Comparison of ENCODE assay signal across 8 cellular contexts in genomic region chr1:6466023-6466422, GRCh38. TPM values are rescaled to one million over a fixed set of nuclear protein-coding genes. Genes with fewer than 3 reads are reported as not detected.
DNase-seq lines count a peak whose midpoint lies in the region; ATAC-seq lines count a peak whose summit lies in the region.

Gene TNFRSF25 (minus strand): TSS chr1:6466173. CDS start chr1:6466107, 66 bp downstream.

- H3K4me3 Mint-ChIP-seq in activated T-helper 17 cell treated with anti-CD3 and anti-CD28 coated beads, Interleukin-2, amount 50 U/mL, for 72 hours, result peak within 1 kb of the TSS; percentile 97
- H3K4me3 Mint-ChIP-seq in stimulated activated naive B cell treated with anti-CD40 and anti-IgM and Interleukin-4, amounts not matched to agents 10 μg/mL and 1 μg/mL and 100 μg/mL, for 72 hours, result no peak within 1 kb of the TSS
- no peak within 1 kb of the TSS for H3K4me3 Mint-ChIP-seq in stimulated activated memory B cell treated with anti-CD40 and anti-IgM and Interleukin-4, amounts not matched to agents 10 μg/mL and 1 μg/mL and 100 μg/mL, for 72 hours

- peak within 1 kb of the TSS; percentile 92 for H3K27ac Mint-ChIP-seq in activated T-helper 17 cell treated with anti-CD3 and anti-CD28 coated beads, Interleukin-2, amount 50 U/mL, for 72 hours
- H3K27ac Mint-ChIP-seq in stimulated activated naive B cell treated with anti-CD40 and anti-IgM and Interleukin-4, amounts not matched to agents 10 μg/mL and 1 μg/mL and 100 μg/mL, for 72 hours, result no peak within 1 kb of the TSS
- no peak within 1 kb of the TSS for H3K27ac Mint-ChIP-seq in stimulated activated memory B cell treated with anti-CD40 and anti-IgM and Interleukin-4, amounts not matched to agents 10 μg/mL and 1 μg/mL and 100 μg/mL, for 72 hours

- peaks cover 46% of the 10 kb centered on the region for H3K36me3 Mint-ChIP-seq in activated T-helper 17 cell treated with anti-CD3 and anti-CD28 coated beads, Interleukin-2, amount 50 U/mL, for 72 hours (ENCODE audit: low read depth)
- H3K36me3 Mint-ChIP-seq in stimulated activated naive B cell treated with anti-CD40 and anti-IgM and Interleukin-4, amounts not matched to agents 10 μg/mL and 1 μg/mL and 100 μg/mL, for 72 hours, result no peaks in the 10 kb centered on the region
- no peaks in the 10 kb centered on the region for H3K36me3 Mint-ChIP-seq in stimulated activated memory B cell treated with anti-CD40 and anti-IgM and Interleukin-4, amounts not matched to agents 10 μg/mL and 1 μg/mL and 100 μg/mL, for 72 hours

- H3K4me3 ChIP-seq in MG63, result no peak within 1 kb of the TSS

- ATAC-seq in activated T-helper 17 cell treated with anti-CD3 and anti-CD28 coated beads, Interleukin-2, amount 50 U/mL, for 72 hours (replicated peaks), result peak; percentile 78
- ATAC-seq in stimulated activated naive B cell treated with anti-CD40 and anti-IgM and Interleukin-4, amounts not matched to agents 10 μg/mL and 1 μg/mL and 100 μg/mL, for 72 hours (replicated peaks), result peak; percentile 27 to 29
- ATAC-seq in GM18519 (IDR thresholded peaks at IDR 0.05; ENCODE audit: low FRiP score, unreplicated experiment), result no peak
- ATAC-seq in stimulated activated memory B cell treated with anti-CD40 and anti-IgM and Interleukin-4, amounts not matched to agents 10 μg/mL and 1 μg/mL and 100 μg/mL, for 72 hours, result no peak
- no peak for ATAC-seq in HG03097 (IDR thresholded peaks at IDR 0.05; ENCODE audit: low FRiP score, unreplicated experiment)

- DNase-seq in RPMI8226 (peak; percentile 55), iPS-NIHi11 (ENCODE audit: low spot score) (peak; percentile 82), MG63 (no peak)
- no peak for DNase-seq in stimulated activated naive B cell treated with anti-CD40 and anti-IgM and Interleukin-4, amounts not matched to agents 10 μg/mL and 1 μg/mL and 100 μg/mL, for 72 hours

- H3K9me3 Mint-ChIP-seq in activated T-helper 17 cell treated with anti-CD3 and anti-CD28 coated beads, Interleukin-2, amount 50 U/mL, for 72 hours, result no peaks in the 10 kb centered on the region
- H3K9me3 Mint-ChIP-seq in stimulated activated naive B cell treated with anti-CD40 and anti-IgM and Interleukin-4, amounts not matched to agents 10 μg/mL and 1 μg/mL and 100 μg/mL, for 72 hours, result no peaks in the 10 kb centered on the region
- no peaks in the 10 kb centered on the region for H3K9me3 Mint-ChIP-seq in stimulated activated memory B cell treated with anti-CD40 and anti-IgM and Interleukin-4, amounts not matched to agents 10 μg/mL and 1 μg/mL and 100 μg/mL, for 72 hours

- no peaks in the 10 kb centered on the region for H3K27me3 ChIP-seq in MG63

- H3K27me3 Mint-ChIP-seq in activated T-helper 17 cell treated with anti-CD3 and anti-CD28 coated beads, Interleukin-2, amount 50 U/mL, for 72 hours, result no peaks in the 10 kb centered on the region
- peaks cover 33 to 62% of the 10 kb centered on the region in 2 donors for H3K27me3 Mint-ChIP-seq in stimulated activated naive B cell treated with anti-CD40 and anti-IgM and Interleukin-4, amounts not matched to agents 10 μg/mL and 1 μg/mL and 100 μg/mL, for 72 hours
- peaks cover 54% of the 10 kb centered on the region for H3K27me3 Mint-ChIP-seq in stimulated activated memory B cell treated with anti-CD40 and anti-IgM and Interleukin-4, amounts not matched to agents 10 μg/mL and 1 μg/mL and 100 μg/mL, for 72 hours

- H3K4me1 Mint-ChIP-seq in activated T-helper 17 cell treated with anti-CD3 and anti-CD28 coated beads, Interleukin-2, amount 50 U/mL, for 72 hours, result peaks cover 23% of the 10 kb centered on the region
- H3K4me1 Mint-ChIP-seq in stimulated activated naive B cell treated with anti-CD40 and anti-IgM and Interleukin-4, amounts not matched to agents 10 μg/mL and 1 μg/mL and 100 μg/mL, for 72 hours, result peaks cover 0 to under 1% of the 10 kb centered on the region in 2 donors
- peaks cover 5% of the 10 kb centered on the region for H3K4me1 Mint-ChIP-seq in stimulated activated memory B cell treated with anti-CD40 and anti-IgM and Interleukin-4, amounts not matched to agents 10 μg/mL and 1 μg/mL and 100 μg/mL, for 72 hours

- no peaks in the 10 kb centered on the region for H3K36me3 ChIP-seq in MG63

- H3K9me3 ChIP-seq in MG63, result no peaks in the 10 kb centered on the region

RNA-seq across cellular contexts. Expression of gene TNFRSF25, which starts in this region (rescaled TPM):
- total RNA-seq in activated T-helper 17 cell treated with anti-CD3 and anti-CD28 coated beads, Interleukin-2, amount 50 U/mL, for 72 hours, result 100 to 1,000 TPM; 132 to 199 TPM
- total RNA-seq in MG63 (2014; rRNA removed; shearing (Covaris generic); ENCODE audit: low replicate concordance), result 0.63 TPM in 1 of 2 replicates, not detected in the other

Comparison
In these comparisons a context has a peak if more than half of its experiments do, and no peak if none do; other contexts are left out.
1. RNA of gene TNFRSF25 (total RNA-seq): 132 to 199 TPM in activated T-helper 17 cell treated with anti-CD3 and anti-CD28 coated beads, Interleukin-2, amount 50 U/mL, for 72 hours; 0.63 TPM in MG63; every median in the first group is over 10 times any median in the second.
2. DNase-seq: peak in RPMI8226 (single experiment) and iPS-NIHi11 (single experiment); none in stimulated activated naive B cell treated with anti-CD40 and anti-IgM and Interleukin-4, amounts not matched to agents 10 μg/mL and 1 μg/mL and 100 μg/mL, for 72 hours (single experiment) and MG63 (single experiment).
3. ATAC-seq: peak in activated T-helper 17 cell treated with anti-CD3 and anti-CD28 coated beads, Interleukin-2, amount 50 U/mL, for 72 hours (single experiment) and stimulated activated naive B cell treated with anti-CD40 and anti-IgM and Interleukin-4, amounts not matched to agents 10 μg/mL and 1 μg/mL and 100 μg/mL, for 72 hours (2 of 2); none in GM18519 (single experiment), stimulated activated memory B cell treated with anti-CD40 and anti-IgM and Interleukin-4, amounts not matched to agents 10 μg/mL and 1 μg/mL and 100 μg/mL, for 72 hours (single experiment) and HG03097 (single experiment).